ENCODE assay signal across 2 cellular contexts in genomic region chr3:19124752-19125151, GRCh38.
TF ChIP-seq lines count a peak whose summit lies in the region.

No MANE protein-coding gene starts in this region.

TF ChIP-seq in IMR-90, 13 proteins besides CTCF, POLR2A, EP300 and RAD21:
- TF ChIP-seq NFE2L2 (IDR thresholded peaks at IDR 0.05; ENCODE audit: low read depth, low read length) (no peak), CEBPB (IDR thresholded peaks at IDR 0.05; ENCODE audit: low read depth, low read length) (peak; percentile 59), SMC3 (IDR thresholded peaks at IDR 0.05; ENCODE audit: low read depth, low read length) (no peak), RCOR1 (IDR thresholded peaks at IDR 0.05; ENCODE audit: insufficient replicate concordance, low read length) (no peak), MXI1 (IDR thresholded peaks at IDR 0.05; ENCODE audit: borderline replicate concordance, low read depth, low read length) (no peak)
- TF ChIP-seq, protein P1, sequence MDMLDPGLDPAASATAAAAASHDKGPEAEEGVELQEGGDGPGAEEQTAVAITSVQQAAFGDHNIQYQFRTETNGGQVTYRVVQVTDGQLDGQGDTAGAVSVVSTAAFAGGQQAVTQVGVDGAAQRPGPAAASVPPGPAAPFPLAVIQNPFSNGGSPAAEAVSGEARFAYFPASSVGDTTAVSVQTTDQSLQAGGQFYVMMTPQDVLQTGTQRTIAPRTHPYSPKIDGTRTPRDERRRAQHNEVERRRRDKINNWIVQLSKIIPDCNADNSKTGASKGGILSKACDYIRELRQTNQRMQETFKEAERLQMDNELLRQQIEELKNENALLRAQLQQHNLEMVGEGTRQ (IDR thresholded peaks at IDR 0.05; ENCODE audit: low read depth, low read length): no peak

TF ChIP-seq in K562, 482 proteins besides CTCF, POLR2A, EP300 and RAD21:
- TF ChIP-seq ZNF76 (CRISPR knock-in tag; IDR thresholded peaks at IDR 0.05; ENCODE audit: borderline replicate concordance) (no peak), POLR3G (IDR thresholded peaks at IDR 0.05; ENCODE audit: extremely low read depth, insufficient read length, insufficient replicate concordance) (no peak), ZBTB40 (IDR thresholded peaks at IDR 0.05) (no peak), ZBTB40 (CRISPR knock-in tag; IDR thresholded peaks at IDR 0.05) (no peak), ZNF133 (CRISPR knock-in tag; IDR thresholded peaks at IDR 0.05) (no peak), CEBPG (CRISPR knock-in tag; IDR thresholded peaks at IDR 0.05) (no peak), CEBPG (tag; conservative IDR thresholded peaks at IDR 0.05 in 1 of 2, IDR thresholded peaks at IDR 0.05 in 1 of 2) (peak in 1 of 2 experiments; percentile 88; a peak in 3 of 4 replicates), MAFK (IDR thresholded peaks at IDR 0.05; ENCODE audit: low read length) (no peak), ZNF175 (CRISPR knock-in tag; IDR thresholded peaks at IDR 0.05; ENCODE audit: low read depth) (no peak), DNMT1 (IDR thresholded peaks at IDR 0.05) (no peak), SRSF9 (IDR thresholded peaks at IDR 0.05; ENCODE audit: borderline replicate concordance, low read depth, low read length) (no peak), CEBPB (tag; IDR thresholded peaks at IDR 0.05) (peak; percentile 64), CXXC5 (CRISPR knock-in tag; IDR thresholded peaks at IDR 0.05) (no peak)
- TF ChIP-seq, protein P2, sequence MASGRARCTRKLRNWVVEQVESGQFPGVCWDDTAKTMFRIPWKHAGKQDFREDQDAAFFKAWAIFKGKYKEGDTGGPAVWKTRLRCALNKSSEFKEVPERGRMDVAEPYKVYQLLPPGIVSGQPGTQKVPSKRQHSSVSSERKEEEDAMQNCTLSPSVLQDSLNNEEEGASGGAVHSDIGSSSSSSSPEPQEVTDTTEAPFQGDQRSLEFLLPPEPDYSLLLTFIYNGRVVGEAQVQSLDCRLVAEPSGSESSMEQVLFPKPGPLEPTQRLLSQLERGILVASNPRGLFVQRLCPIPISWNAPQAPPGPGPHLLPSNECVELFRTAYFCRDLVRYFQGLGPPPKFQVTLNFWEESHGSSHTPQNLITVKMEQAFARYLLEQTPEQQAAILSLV (tag; IDR thresholded peaks at IDR 0.05): no peak
- TF ChIP-seq, protein P3, sequence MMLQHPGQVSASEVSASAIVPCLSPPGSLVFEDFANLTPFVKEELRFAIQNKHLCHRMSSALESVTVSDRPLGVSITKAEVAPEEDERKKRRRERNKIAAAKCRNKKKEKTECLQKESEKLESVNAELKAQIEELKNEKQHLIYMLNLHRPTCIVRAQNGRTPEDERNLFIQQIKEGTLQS (IDR thresholded peaks at IDR 0.05): peak; percentile 38; the same call in 1 of the 2 replicates
- TF ChIP-seq, protein P3 (CRISPR knock-in tag; conservative IDR thresholded peaks at IDR 0.05): no peak
